In genomic region chr6:8082572-8082953, GRCh38 we compare ENCODE assay signal across 1 cellular context.
TF ChIP-seq lines count a peak whose summit lies in the region.

No MANE protein-coding gene starts in this region.

TF ChIP-seq in endothelial cell of umbilical vein, 7 proteins besides CTCF, POLR2A, EP300 and RAD21:
- TF ChIP-seq EZH2 (IDR thresholded peaks at IDR 0.05; ENCODE audit: borderline replicate concordance, low read depth, low read length, severe bottlenecking) (no peak), FOS (IDR thresholded peaks at IDR 0.05; ENCODE audit: borderline replicate concordance, insufficient read depth, low read length) (no peak)
